Comparison of ENCODE assay signal across 1 cellular context in the genomic region with DNA sequence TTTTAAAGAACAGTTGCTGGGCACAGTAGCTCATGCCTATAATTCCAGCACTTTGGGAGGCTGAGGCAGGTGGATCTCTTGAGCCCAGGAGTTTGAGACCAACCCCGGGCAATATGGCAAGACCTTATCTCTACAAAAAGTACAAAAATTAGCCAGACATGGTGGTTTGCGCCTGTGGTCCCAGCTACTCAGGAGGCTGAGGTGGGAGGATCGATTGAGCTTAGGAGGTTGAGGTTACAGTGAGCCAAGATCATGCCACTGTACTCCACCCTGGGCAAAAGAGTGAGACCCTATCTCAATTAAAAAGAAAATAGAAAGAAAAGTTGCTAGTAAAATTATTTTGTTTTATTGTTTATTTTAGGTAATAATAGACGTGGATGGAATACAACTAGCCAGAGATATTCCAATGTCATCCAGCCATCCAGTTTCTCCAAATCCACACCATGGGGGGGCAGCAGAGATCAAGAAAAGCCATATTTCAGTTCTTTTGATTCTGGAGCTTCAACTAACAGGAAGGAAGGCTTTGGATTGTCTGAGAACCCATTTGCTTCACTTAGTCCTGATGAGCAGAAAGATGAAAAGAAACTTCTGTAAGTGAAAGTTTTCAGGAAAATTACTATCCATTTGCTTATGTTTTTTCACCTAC.
TF ChIP-seq lines count a peak whose summit lies in the region.

No MANE protein-coding gene starts in this region.

TF ChIP-seq in GM12878, 131 proteins besides CTCF, POLR2A, EP300 and RAD21 (continued from another document):
- TF ChIP-seq, protein P1, sequence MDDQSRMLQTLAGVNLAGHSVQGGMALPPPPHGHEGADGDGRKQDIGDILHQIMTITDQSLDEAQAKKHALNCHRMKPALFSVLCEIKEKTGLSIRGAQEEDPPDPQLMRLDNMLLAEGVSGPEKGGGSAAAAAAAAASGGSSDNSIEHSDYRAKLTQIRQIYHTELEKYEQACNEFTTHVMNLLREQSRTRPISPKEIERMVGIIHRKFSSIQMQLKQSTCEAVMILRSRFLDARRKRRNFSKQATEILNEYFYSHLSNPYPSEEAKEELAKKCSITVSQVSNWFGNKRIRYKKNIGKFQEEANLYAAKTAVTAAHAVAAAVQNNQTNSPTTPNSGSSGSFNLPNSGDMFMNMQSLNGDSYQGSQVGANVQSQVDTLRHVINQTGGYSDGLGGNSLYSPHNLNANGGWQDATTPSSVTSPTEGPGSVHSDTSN (IDR thresholded peaks at IDR 0.05; ENCODE audit: insufficient replicate concordance, low read depth, low read length) = no peak
- TF ChIP-seq, protein P2, sequence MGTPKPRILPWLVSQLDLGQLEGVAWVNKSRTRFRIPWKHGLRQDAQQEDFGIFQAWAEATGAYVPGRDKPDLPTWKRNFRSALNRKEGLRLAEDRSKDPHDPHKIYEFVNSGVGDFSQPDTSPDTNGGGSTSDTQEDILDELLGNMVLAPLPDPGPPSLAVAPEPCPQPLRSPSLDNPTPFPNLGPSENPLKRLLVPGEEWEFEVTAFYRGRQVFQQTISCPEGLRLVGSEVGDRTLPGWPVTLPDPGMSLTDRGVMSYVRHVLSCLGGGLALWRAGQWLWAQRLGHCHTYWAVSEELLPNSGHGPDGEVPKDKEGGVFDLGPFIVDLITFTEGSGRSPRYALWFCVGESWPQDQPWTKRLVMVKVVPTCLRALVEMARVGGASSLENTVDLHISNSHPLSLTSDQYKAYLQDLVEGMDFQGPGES (IDR thresholded peaks at IDR 0.05) = no peak
- TF ChIP-seq RB1 (IDR thresholded peaks at IDR 0.05; ENCODE audit: borderline replicate concordance) (no peak), CBX3 (IDR thresholded peaks at IDR 0.05; ENCODE audit: borderline replicate concordance, low read depth) (no peak), SREBF2 (IDR thresholded peaks at IDR 0.05; ENCODE audit: low read length) (no peak), BMI1 (IDR thresholded peaks at IDR 0.05; ENCODE audit: borderline replicate concordance) (no peak), IKZF2 (IDR thresholded peaks at IDR 0.05) (peak; percentile 30 to 36; a peak in 2 of 4 replicates), HDAC2 (IDR thresholded peaks at IDR 0.05) (no peak)
- TF ChIP-seq, protein P3, sequence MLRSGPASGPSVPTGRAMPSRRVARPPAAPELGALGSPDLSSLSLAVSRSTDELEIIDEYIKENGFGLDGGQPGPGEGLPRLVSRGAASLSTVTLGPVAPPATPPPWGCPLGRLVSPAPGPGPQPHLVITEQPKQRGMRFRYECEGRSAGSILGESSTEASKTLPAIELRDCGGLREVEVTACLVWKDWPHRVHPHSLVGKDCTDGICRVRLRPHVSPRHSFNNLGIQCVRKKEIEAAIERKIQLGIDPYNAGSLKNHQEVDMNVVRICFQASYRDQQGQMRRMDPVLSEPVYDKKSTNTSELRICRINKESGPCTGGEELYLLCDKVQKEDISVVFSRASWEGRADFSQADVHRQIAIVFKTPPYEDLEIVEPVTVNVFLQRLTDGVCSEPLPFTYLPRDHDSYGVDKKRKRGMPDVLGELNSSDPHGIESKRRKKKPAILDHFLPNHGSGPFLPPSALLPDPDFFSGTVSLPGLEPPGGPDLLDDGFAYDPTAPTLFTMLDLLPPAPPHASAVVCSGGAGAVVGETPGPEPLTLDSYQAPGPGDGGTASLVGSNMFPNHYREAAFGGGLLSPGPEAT (IDR thresholded peaks at IDR 0.05; ENCODE audit: low read depth) = peak; percentile 31; the same call in 1 of the 2 replicates
- TF ChIP-seq, protein P4, sequence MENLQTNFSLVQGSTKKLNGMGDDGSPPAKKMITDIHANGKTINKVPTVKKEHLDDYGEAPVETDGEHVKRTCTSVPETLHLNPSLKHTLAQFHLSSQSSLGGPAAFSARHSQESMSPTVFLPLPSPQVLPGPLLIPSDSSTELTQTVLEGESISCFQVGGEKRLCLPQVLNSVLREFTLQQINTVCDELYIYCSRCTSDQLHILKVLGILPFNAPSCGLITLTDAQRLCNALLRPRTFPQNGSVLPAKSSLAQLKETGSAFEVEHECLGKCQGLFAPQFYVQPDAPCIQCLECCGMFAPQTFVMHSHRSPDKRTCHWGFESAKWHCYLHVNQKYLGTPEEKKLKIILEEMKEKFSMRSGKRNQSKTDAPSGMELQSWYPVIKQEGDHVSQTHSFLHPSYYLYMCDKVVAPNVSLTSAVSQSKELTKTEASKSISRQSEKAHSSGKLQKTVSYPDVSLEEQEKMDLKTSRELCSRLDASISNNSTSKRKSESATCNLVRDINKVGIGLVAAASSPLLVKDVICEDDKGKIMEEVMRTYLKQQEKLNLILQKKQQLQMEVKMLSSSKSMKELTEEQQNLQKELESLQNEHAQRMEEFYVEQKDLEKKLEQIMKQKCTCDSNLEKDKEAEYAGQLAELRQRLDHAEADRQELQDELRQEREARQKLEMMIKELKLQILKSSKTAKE (IDR thresholded peaks at IDR 0.05; ENCODE audit: low read depth, poor library complexity, severe bottlenecking) = peak; percentile 19
- TF ChIP-seq, protein P5, sequence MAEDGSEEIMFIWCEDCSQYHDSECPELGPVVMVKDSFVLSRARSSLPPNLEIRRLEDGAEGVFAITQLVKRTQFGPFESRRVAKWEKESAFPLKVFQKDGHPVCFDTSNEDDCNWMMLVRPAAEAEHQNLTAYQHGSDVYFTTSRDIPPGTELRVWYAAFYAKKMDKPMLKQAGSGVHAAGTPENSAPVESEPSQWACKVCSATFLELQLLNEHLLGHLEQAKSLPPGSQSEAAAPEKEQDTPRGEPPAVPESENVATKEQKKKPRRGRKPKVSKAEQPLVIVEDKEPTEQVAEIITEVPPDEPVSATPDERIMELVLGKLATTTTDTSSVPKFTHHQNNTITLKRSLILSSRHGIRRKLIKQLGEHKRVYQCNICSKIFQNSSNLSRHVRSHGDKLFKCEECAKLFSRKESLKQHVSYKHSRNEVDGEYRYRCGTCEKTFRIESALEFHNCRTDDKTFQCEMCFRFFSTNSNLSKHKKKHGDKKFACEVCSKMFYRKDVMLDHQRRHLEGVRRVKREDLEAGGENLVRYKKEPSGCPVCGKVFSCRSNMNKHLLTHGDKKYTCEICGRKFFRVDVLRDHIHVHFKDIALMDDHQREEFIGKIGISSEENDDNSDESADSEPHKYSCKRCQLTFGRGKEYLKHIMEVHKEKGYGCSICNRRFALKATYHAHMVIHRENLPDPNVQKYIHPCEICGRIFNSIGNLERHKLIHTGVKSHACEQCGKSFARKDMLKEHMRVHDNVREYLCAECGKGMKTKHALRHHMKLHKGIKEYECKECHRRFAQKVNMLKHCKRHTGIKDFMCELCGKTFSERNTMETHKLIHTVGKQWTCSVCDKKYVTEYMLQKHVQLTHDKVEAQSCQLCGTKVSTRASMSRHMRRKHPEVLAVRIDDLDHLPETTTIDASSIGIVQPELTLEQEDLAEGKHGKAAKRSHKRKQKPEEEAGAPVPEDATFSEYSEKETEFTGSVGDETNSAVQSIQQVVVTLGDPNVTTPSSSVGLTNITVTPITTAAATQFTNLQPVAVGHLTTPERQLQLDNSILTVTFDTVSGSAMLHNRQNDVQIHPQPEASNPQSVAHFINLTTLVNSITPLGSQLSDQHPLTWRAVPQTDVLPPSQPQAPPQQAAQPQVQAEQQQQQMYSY (CRISPR knock-in tag; IDR thresholded peaks at IDR 0.05) = no peak
